Comparison of ENCODE assay signal across 8 cellular contexts in genomic region chr16:58464047-58464915, GRCh38. TPM values are rescaled to one million over a fixed set of nuclear protein-coding genes. Genes with fewer than 3 reads are reported as not detected.
DNase-seq lines count a peak whose midpoint lies in the region; ATAC-seq and TF ChIP-seq lines count a peak whose summit lies in the region.

No MANE protein-coding gene starts in this region.

- peaks cover 2% of the 10 kb centered on the region; the same call in 1 of the 2 replicates for H3K4me1 ChIP-seq in HEK293 (ENCODE audit: control insufficient read depth, insufficient read depth, low read length)
- peaks cover 7 to 19% of the 10 kb centered on the region in 2 donors for H3K4me1 ChIP-seq in left lung
- H3K4me1 ChIP-seq in tibial nerve = peaks cover 0 to 23% (median 7%) of the 10 kb centered on the region in 4 donors

- 1 to 3% methylated on average over 28 to 64 of the region's 86 CpGs for WGBS in tibial nerve, 2 donors

- peaks cover 28% of the 10 kb centered on the region for H3K27me3 Mint-ChIP-seq in MCF 10A (ENCODE audit: insufficient read depth, unreplicated experiment)

- no peak for TF ChIP-seq POLR2A in tibial nerve (IDR thresholded peaks at IDR 0.05)

- TF ChIP-seq CTCF in HEK293 (tag by site-specific recombination; IDR thresholded peaks at IDR 0.05) = no peak
- TF ChIP-seq CTCF in MCF 10A (IDR thresholded peaks at IDR 0.05; ENCODE audit: unreplicated experiment) = no peak
- TF ChIP-seq CTCF in left lung (IDR thresholded peaks at IDR 0.05) = no peak
- TF ChIP-seq CTCF in tibial nerve (IDR thresholded peaks at IDR 0.05) = no peak

- POLR2A ChIA-PET in HEK293 (lab: Yijun Ruan, JAX) (interaction anchor here (0.5 to 1.5 kb wide), 3 partner anchors 13 to 41 kb away, joined by 3 to 4 read pairs (median 4); no protein-coding TSS in a partner anchor), MCF 10A (lab: Yijun Ruan, JAX) (interaction anchor here (1.0 kb wide), 1 partner anchor 12 kb away, joined by 4 read pairs; no protein-coding TSS in a partner anchor)

- CTCF ChIA-PET in HEK293 (lab: Yijun Ruan, JAX) (interaction anchor here (0.5 to 2.2 kb wide), 5 partner anchors 23 to 169 kb away, joined by 3 to 7 read pairs (median 5); no protein-coding TSS in a partner anchor), MCF 10A (lab: Yijun Ruan, JAX) (interaction anchor here (1.0 kb wide), 1 partner anchor 10 kb away, joined by 4 read pairs; no protein-coding TSS in a partner anchor)

- BruUV-seq in MCF 10A (replicated peaks; lab: Mats Ljungman, UMichigan) = no TSS peak

- H3K27me3 ChIP-seq in left lung (peaks cover 55 to 85% of the 10 kb centered on the region in 2 donors), tibial nerve (peaks cover 0 to 78% of the 10 kb centered on the region in 2 donors)

- H3K4me3 ChIP-seq in HEK293 (ENCODE audit: low read depth, low read length) = peak overlapping the region; percentile 39
- peak overlapping the region; percentile 25 to 47 for H3K4me3 ChIP-seq in left lung
- peak overlapping the region; percentile 25 to 58 (median 32) for H3K4me3 ChIP-seq in tibial nerve

- H3K4me1 Mint-ChIP-seq in MCF 10A (ENCODE audit: insufficient read depth, unreplicated experiment) = peaks cover 5% of the 10 kb centered on the region

- intact Hi-C loops in MCF 10A (cut with micrococcal nuclease) (no loop called here), left lung (cut with DNase I) (no loop called here)

- H3K27ac ChIP-seq in HEK293 (ENCODE audit: extremely low read depth, low read depth, low read length) = no peak overlapping the region; the same call in 1 of the 2 replicates
- H3K27ac ChIP-seq in left lung = peak overlapping the region in 1 of 2 donors; percentile 48
- H3K27ac ChIP-seq in tibial nerve = no peak overlapping the region

- no peaks in the 10 kb centered on the region for H3K9me3 Mint-ChIP-seq in MCF 10A (ENCODE audit: unreplicated experiment)

- TF ChIP-seq EP300 in tibial nerve (IDR thresholded peaks at IDR 0.05) = no peak

- peak overlapping the region; percentile 28 for H3K4me3 Mint-ChIP-seq in MCF 10A (ENCODE audit: unreplicated experiment)

- H3K36me3 ChIP-seq in HEK293 (ENCODE audit: control insufficient read depth in 2 of 2, insufficient read depth in 1 of 2, low read length in 2 of 2) (no peaks in the 10 kb centered on the region), left lung (no peaks in the 10 kb centered on the region), tibial nerve (no peaks in the 10 kb centered on the region)

- H3K36me3 Mint-ChIP-seq in MCF 10A (ENCODE audit: insufficient read depth, unreplicated experiment) = no peaks in the 10 kb centered on the region

- DNase-seq in 8988T (peak; percentile 84), MCF 10A (ENCODE audit: unreplicated experiment) (no peak), left lung (peak in 1 of 2 donors; percentile 76), tibial nerve (ENCODE audit: low spot score in 2 of 2) (no peak), GM19240 (ENCODE audit: insufficient read length, low spot score) (no peak)
- DNase-seq in activated CD4-positive, CD25-positive, alpha-beta regulatory T cell (lab: John Stamatoyannopoulos, UW) = no peak

- no peaks in the 10 kb centered on the region for H3K9me3 ChIP-seq in HEK293 (ENCODE audit: control insufficient read depth, insufficient read depth, low read depth, low read length)
- H3K9me3 ChIP-seq in left lung = no peaks in the 10 kb centered on the region
- H3K9me3 ChIP-seq in tibial nerve = no peaks in the 10 kb centered on the region

- ATAC-seq in left lung (peak; percentile 75), HG03378 (IDR thresholded peaks at IDR 0.05; ENCODE audit: unreplicated experiment) (no peak)

- no peak overlapping the region for H3K27ac Mint-ChIP-seq in MCF 10A (ENCODE audit: low read depth, unreplicated experiment)

TF ChIP-seq in HEK293, 187 proteins besides CTCF, POLR2A, EP300 and RAD21 (continues in another document):
- TF ChIP-seq HOXA7 (CRISPR knock-in tag; IDR thresholded peaks at IDR 0.05; ENCODE audit: borderline replicate concordance) (no peak), ZNF529 (tag by site-specific recombination; IDR thresholded peaks at IDR 0.05; ENCODE audit: insufficient replicate concordance) (no peak), ZBTB26 (tag by site-specific recombination; optimal IDR thresholded peaks at IDR 0.05) (peak; percentile 73), ZNF174 (tag by site-specific recombination; IDR thresholded peaks at IDR 0.05) (no peak), ZNF585B (tag by site-specific recombination; IDR thresholded peaks at IDR 0.05) (no peak), KLF9 (tag by site-specific recombination; IDR thresholded peaks at IDR 0.05; ENCODE audit: low read depth) (no peak), GLIS1 (tag by site-specific recombination; IDR thresholded peaks at IDR 0.05) (peak; percentile 98), ZNF19 (tag by site-specific recombination; IDR thresholded peaks at IDR 0.05; ENCODE audit: low read depth) (no peak), ZNF10 (tag by site-specific recombination; IDR thresholded peaks at IDR 0.05) (0 out of 2 replicates have a peak, but pooled peaks have one; percentile 13), ZNF501 (tag by site-specific recombination; IDR thresholded peaks at IDR 0.05) (no peak), ZNF610 (tag by site-specific recombination; IDR thresholded peaks at IDR 0.05; ENCODE audit: borderline replicate concordance) (no peak), TSHZ1 (tag by site-specific recombination; IDR thresholded peaks at IDR 0.05; ENCODE audit: borderline replicate concordance) (no peak), ATF2 (tag by site-specific recombination; IDR thresholded peaks at IDR 0.05; ENCODE audit: low read depth) (no peak)
- TF ChIP-seq, protein P1, sequence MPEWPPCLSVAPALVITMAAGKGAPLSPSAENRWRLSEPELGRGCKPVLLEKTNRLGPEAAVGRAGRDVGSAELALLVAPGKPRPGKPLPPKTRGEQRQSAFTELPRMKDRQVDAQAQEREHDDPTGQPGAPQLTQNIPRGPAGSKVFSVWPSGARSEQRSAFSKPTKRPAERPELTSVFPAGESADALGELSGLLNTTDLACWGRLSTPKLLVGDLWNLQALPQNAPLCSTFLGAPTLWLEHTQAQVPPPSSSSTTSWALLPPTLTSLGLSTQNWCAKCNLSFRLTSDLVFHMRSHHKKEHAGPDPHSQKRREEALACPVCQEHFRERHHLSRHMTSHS (tag by site-specific recombination; IDR thresholded peaks at IDR 0.05) = no peak

RNA-seq across cellular contexts. Expression of gene NDRG4, which starts 35.7 kb away (rescaled TPM):
- total RNA-seq in MCF 10A (2022) = not detected in 2 replicates
- total RNA-seq in left lung = 10 to 100 TPM; 11.3 to 15.1 TPM
- 10 to 100 TPM in 1 of 4 donors, 1 to 10 TPM in 3; 3.9 to 12.6 (median 5.9) TPM for total RNA-seq in tibial nerve

RNA-seq across cellular contexts. Expression of gene SETD6, which starts 51.0 kb away (rescaled TPM):
- total RNA-seq in MCF 10A (2022) (18.4 and 19.5 TPM in 2 replicates), left lung (10 to 100 TPM; 14.3 to 18.0 TPM), tibial nerve (10 to 100 TPM; 41.0 to 82.5 (median 45.2) TPM)
